8 cellular contexts compared by ENCODE assay signal in the genomic region with DNA sequence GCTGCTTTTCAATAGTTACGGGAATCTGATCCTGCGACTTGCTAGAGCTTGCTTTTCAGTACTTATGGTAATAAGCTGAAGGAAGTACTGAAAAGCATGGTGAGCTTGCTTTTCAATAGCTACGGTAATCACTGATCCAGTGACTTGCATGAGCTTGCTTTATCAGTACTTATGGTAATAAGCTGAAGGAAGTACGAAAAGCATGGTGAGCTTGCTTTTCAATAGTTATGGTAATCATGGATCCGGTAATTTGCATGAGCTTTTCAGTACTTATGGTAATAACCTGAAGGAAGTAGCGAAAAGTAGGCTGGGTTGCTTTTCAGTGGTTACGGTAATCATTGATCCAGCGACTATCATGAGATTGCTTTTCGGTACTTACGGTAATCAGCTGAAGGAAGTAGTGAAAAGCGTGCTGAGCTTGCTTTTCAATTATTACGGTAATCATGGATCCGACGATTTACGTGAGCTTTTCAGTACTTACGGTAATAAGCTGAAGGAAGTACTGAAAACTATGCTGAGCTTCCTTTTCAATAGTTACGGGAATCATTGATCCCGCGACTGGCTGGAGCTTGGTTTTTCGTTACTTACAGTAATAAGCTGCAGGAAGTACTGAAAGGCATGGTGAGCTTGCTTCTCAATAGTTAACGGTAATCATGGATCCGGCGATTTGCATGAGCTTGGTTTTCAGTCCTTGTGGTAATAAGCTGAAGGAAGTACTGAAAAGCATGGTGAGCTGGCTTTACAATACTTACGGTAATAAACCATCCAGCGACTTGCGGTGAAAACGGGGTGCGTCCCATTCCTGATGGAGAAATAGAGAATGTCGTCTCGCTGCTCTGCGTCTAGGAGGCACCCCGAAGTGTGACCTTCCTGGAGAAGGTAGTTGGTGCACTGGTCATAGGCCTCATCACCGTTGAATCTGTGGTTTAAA. TPM values are rescaled to one million over a fixed set of nuclear protein-coding genes. Genes with fewer than 3 reads are reported as not detected.
DNase-seq lines count a peak whose midpoint lies in the region; ATAC-seq and TF ChIP-seq lines count a peak whose summit lies in the region.

No MANE protein-coding gene starts in this region.

- peak overlapping the region; percentile 75 for H3K4me3 Mint-ChIP-seq in natural killer cell

- intact Hi-C loops in natural killer cell (cut with micrococcal nuclease): no loop called here

- H3K9me3 Mint-ChIP-seq in natural killer cell: peaks cover 5% of the 10 kb centered on the region in 2 donors

- no peak for TF ChIP-seq CTCF in AG09319 (IDR thresholded peaks at IDR 0.05; ENCODE audit: low read depth, low read length)
- no peak for TF ChIP-seq CTCF in fibroblast of the aortic adventitia (IDR thresholded peaks at IDR 0.05; ENCODE audit: insufficient read depth, low read length)
- no peak for TF ChIP-seq CTCF in natural killer cell (IDR thresholded peaks at IDR 0.05)

- peak; percentile 4 for DNase-seq in AG09319 (ENCODE audit: extremely low read depth, low read depth)
- peak; percentile 14 for DNase-seq in activated T-cell treated with anti-CD3 and anti-CD28 coated beads for 48 hours (ENCODE audit: low read depth)
- peak; percentile 32 for DNase-seq in fibroblast of the aortic adventitia (ENCODE audit: low read depth)
- no peak for DNase-seq in natural killer cell
- no peak for DNase-seq in T1000 (lab: John Stamatoyannopoulos, UW)
- DNase-seq in UCSD-AML1 (lab: John Stamatoyannopoulos, UW; ENCODE audit: unreplicated experiment): no peak
- DNase-seq in C1 segment of cervical spinal cord (lab: John Stamatoyannopoulos, UW): no peak

- H3K36me3 Mint-ChIP-seq in natural killer cell: no peaks in the 10 kb centered on the region

- ATAC-seq in HG03175 (IDR thresholded peaks at IDR 0.05; ENCODE audit: unreplicated experiment) (peak; percentile 48), natural killer cell (peak in 2 of 3 donors; percentile 17 to 33)

- H3K4me3 ChIP-seq in fibroblast of the aortic adventitia (ENCODE audit: low read depth, low read length): no peak overlapping the region

- H3K27me3 Mint-ChIP-seq in natural killer cell (ENCODE audit: low read depth in 2 of 2): peaks cover 0 to 5% of the 10 kb centered on the region in 2 donors

- H3K4me1 Mint-ChIP-seq in natural killer cell: peaks cover 18 to 25% of the 10 kb centered on the region in 2 donors

- H3K27ac Mint-ChIP-seq in natural killer cell: no peak overlapping the region

RNA-seq across cellular contexts. Expression of a gene that starts 6.5 kb away (rescaled TPM):
- not detected in 2 replicates for total RNA-seq in fibroblast of the aortic adventitia (ENCODE audit: low replicate concordance)
- 1 to 10 TPM in 1 of 3 donors, not detected in 2; 1.3 TPM for total RNA-seq in natural killer cell

Comparison
In these comparisons a context has a peak if more than half of its experiments do, and no peak if none do; other contexts are left out.
1. DNase-seq: peak in AG09319 (single experiment), activated T-cell treated with anti-CD3 and anti-CD28 coated beads for 48 hours (single experiment) and fibroblast of the aortic adventitia (single experiment); none in natural killer cell (single experiment), T1000 (single experiment), UCSD-AML1 (single experiment) and C1 segment of cervical spinal cord (0 of 14).